3 cellular contexts compared by ENCODE assay signal in the genomic region with DNA sequence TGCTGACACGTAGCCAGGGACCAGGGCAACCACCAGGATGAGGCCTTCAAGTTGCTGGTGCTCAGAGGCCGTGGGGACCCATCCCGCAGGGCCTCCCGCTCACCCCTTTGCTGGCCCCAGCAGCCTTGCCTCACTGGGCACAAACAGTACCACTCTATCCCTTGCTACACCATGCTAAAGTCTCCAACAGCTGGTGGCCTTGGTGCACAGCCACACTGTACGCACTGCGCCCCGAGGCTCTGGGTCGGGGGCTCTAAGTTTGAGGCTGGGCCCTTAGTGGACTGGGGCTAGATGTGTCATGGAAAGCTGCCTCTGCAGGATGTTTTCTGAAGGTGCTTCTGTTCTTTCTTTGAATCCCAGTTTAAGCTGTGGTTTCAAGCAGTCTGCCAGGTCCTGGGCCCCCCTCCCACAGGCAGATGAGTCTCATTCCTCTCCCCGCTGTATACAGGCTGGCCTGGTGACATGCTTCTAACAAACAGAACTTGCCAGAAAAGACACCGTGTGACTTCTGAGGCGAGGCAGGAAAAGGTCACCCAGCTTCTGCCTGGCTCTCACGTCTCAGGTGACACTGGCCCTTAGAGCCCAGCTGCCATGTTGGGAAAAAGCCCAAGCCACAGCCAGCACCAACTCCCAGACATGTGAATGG. TPM values are rescaled to one million over a fixed set of nuclear protein-coding genes. Genes with fewer than 3 reads are reported as not detected.
"Had no signal": no experiment of that assay in that cellular context is flagged by ENCODE, and none has a peak within 500 bp of the region (broad histone marks: within the 10 kb centered on the region; RNA-seq: fewer than 3 reads in every experiment).

No MANE protein-coding gene starts in this region.

RNA-seq across cellular contexts. Expression of a gene that starts 14.3 kb away (rescaled TPM):
- polyA plus RNA-seq: HepG2 had no signal

RNA-seq across cellular contexts. Expression of a gene that starts 15.7 kb away (rescaled TPM):
- total RNA-seq: IMR-90 had no signal
- polyA plus RNA-seq: IgD-negative memory B cell had no signal
